ENCODE assay signal across 13 cellular contexts in genomic region chr16:56635441-56635967, GRCh38. TPM values are rescaled to one million over a fixed set of nuclear protein-coding genes. Genes with fewer than 3 reads are reported as not detected.
DNase-seq lines count a peak whose midpoint lies in the region; ATAC-seq and TF ChIP-seq lines count a peak whose summit lies in the region.
"Had no signal": no experiment of that assay in that cellular context is flagged by ENCODE, and none has a peak within 500 bp of the region (broad histone marks: within the 10 kb centered on the region; RNA-seq: fewer than 3 reads in every experiment).

No MANE protein-coding gene starts in this region.

- H3K9ac ChIP-seq in smooth muscle cell (ENCODE audit: low read depth): no peak overlapping the region

- 8% methylated on average over 33 of the region's 40 CpGs for WGBS in smooth muscle cell (ENCODE audit: low lambda C conversion rate)

- H3K4me3 Mint-ChIP-seq in activated CD8-positive, alpha-beta memory T cell treated with anti-CD3 and anti-CD28 coated beads, Interleukin-2, amount 10 ng/mL, durations not matched to agents 7 days and 5 days: peak overlapping the region; percentile 45
- H3K4me3 Mint-ChIP-seq in WTC11: peak overlapping the region; percentile 71
- peak overlapping the region in 1 of 2 donors; percentile 66 for H3K4me3 Mint-ChIP-seq in stimulated activated naive B cell treated with anti-CD40 and anti-IgM and Interleukin-4, amounts not matched to agents 10 μg/mL and 1 μg/mL and 100 μg/mL, for 72 hours

- no peaks in the 10 kb centered on the region for H3K36me3 ChIP-seq in smooth muscle cell (ENCODE audit: low read depth)
- no peaks in the 10 kb centered on the region for H3K36me3 ChIP-seq in uterus

- peaks cover 37% of the 10 kb centered on the region for H3K4me1 Mint-ChIP-seq in activated CD8-positive, alpha-beta memory T cell treated with anti-CD3 and anti-CD28 coated beads, Interleukin-2, amount 10 ng/mL, durations not matched to agents 7 days and 5 days
- H3K4me1 Mint-ChIP-seq in WTC11: peaks cover 32% of the 10 kb centered on the region
- H3K4me1 Mint-ChIP-seq in stimulated activated naive B cell treated with anti-CD40 and anti-IgM and Interleukin-4, amounts not matched to agents 10 μg/mL and 1 μg/mL and 100 μg/mL, for 72 hours: peaks cover 21 to 43% of the 10 kb centered on the region in 2 donors

- no peak for TF ChIP-seq POLR2A in uterus (IDR thresholded peaks at IDR 0.05)

- H3K27me3 ChIP-seq in smooth muscle cell (ENCODE audit: low read depth) (peaks cover 98% of the 10 kb centered on the region), uterus (peaks cover 0 to 12% of the 10 kb centered on the region in 2 donors)

- no peaks in the 10 kb centered on the region for H4K20me1 ChIP-seq in smooth muscle cell (ENCODE audit: low read depth)

- POLR2A ChIA-PET in WTC11 (lab: Charles Lee): interaction anchor here (1.1 to 5.1 kb wide), 2 partner anchors 10 to 34 kb away, joined by 4 to 24 read pairs; partner anchors contain the start of genes MT1E and MT1H

- H3K27ac Mint-ChIP-seq in activated CD8-positive, alpha-beta memory T cell treated with anti-CD3 and anti-CD28 coated beads, Interleukin-2, amount 10 ng/mL, durations not matched to agents 7 days and 5 days: peak overlapping the region; percentile 28
- no peak overlapping the region for H3K27ac Mint-ChIP-seq in WTC11
- H3K27ac Mint-ChIP-seq in stimulated activated naive B cell treated with anti-CD40 and anti-IgM and Interleukin-4, amounts not matched to agents 10 μg/mL and 1 μg/mL and 100 μg/mL, for 72 hours: no peak overlapping the region

- H3F3A ChIP-seq in smooth muscle cell (ENCODE audit: low read depth): no peaks in the 10 kb centered on the region

- H3K27ac ChIP-seq in smooth muscle cell (ENCODE audit: low read depth): no peak overlapping the region
- no peak overlapping the region for H3K27ac ChIP-seq in uterus
- H3K27ac ChIP-seq: epithelial cell of prostate had no signal

- H3K4me1 ChIP-seq in smooth muscle cell (ENCODE audit: low read depth) (peaks cover 12% of the 10 kb centered on the region), uterus (peaks cover 0 to 5% of the 10 kb centered on the region in 2 donors)

- CTCF ChIA-PET in activated CD8-positive, alpha-beta memory T cell treated with anti-CD3 and anti-CD28 coated beads, Interleukin-2, amount 10 ng/mL, durations not matched to agents 7 days and 5 days (lab: Charles Lee): no interaction called here
- CTCF ChIA-PET in WTC11 (lab: Charles Lee): interaction anchor here (1.9 kb wide), 1 partner anchor 32 kb away, joined by 4 read pairs; no protein-coding TSS in a partner anchor

- ATAC-seq in activated CD8-positive, alpha-beta memory T cell treated with anti-CD3 and anti-CD28 coated beads, Interleukin-2, amount 10 ng/mL, durations not matched to agents 7 days and 5 days: peak; percentile 20
- ATAC-seq in WTC11: peak; percentile 4
- no peak for ATAC-seq in stimulated activated naive B cell treated with anti-CD40 and anti-IgM and Interleukin-4, amounts not matched to agents 10 μg/mL and 1 μg/mL and 100 μg/mL, for 72 hours (replicated peaks)

- H3K9me3 ChIP-seq in smooth muscle cell (replicated peaks; ENCODE audit: low read depth): no peaks in the 10 kb centered on the region
- no peaks in the 10 kb centered on the region for H3K9me3 ChIP-seq in uterus

- no peak for TF ChIP-seq CTCF in WTC11 (IDR thresholded peaks at IDR 0.05)
- no peak for TF ChIP-seq CTCF in fibroblast of villous mesenchyme (IDR thresholded peaks at IDR 0.05; ENCODE audit: insufficient read depth, low read depth, low read length)
- no peak for TF ChIP-seq CTCF in smooth muscle cell (IDR thresholded peaks at IDR 0.05; ENCODE audit: borderline replicate concordance, insufficient read depth, poor library complexity, severe bottlenecking)
- no peak for TF ChIP-seq CTCF in uterus (IDR thresholded peaks at IDR 0.05)

- no peak overlapping the region for H2AFZ ChIP-seq in smooth muscle cell (ENCODE audit: low read depth)

- no peaks in the 10 kb centered on the region for H3K9me3 Mint-ChIP-seq in activated CD8-positive, alpha-beta memory T cell treated with anti-CD3 and anti-CD28 coated beads, Interleukin-2, amount 10 ng/mL, durations not matched to agents 7 days and 5 days (ENCODE audit: low read depth)
- no peaks in the 10 kb centered on the region for H3K9me3 Mint-ChIP-seq in WTC11
- H3K9me3 Mint-ChIP-seq in stimulated activated naive B cell treated with anti-CD40 and anti-IgM and Interleukin-4, amounts not matched to agents 10 μg/mL and 1 μg/mL and 100 μg/mL, for 72 hours: no peaks in the 10 kb centered on the region

- H3K36me3 Mint-ChIP-seq in activated CD8-positive, alpha-beta memory T cell treated with anti-CD3 and anti-CD28 coated beads, Interleukin-2, amount 10 ng/mL, durations not matched to agents 7 days and 5 days: no peaks in the 10 kb centered on the region
- peaks cover 6% of the 10 kb centered on the region; the same call in 1 of the 2 replicates for H3K36me3 Mint-ChIP-seq in WTC11
- H3K36me3 Mint-ChIP-seq in stimulated activated naive B cell treated with anti-CD40 and anti-IgM and Interleukin-4, amounts not matched to agents 10 μg/mL and 1 μg/mL and 100 μg/mL, for 72 hours: no peaks in the 10 kb centered on the region

- H3K4me2 ChIP-seq in smooth muscle cell: peak overlapping the region; percentile 57

- no peaks in the 10 kb centered on the region for H3K79me2 ChIP-seq in smooth muscle cell (ENCODE audit: low read depth)

- no peak for DNase-seq in activated CD8-positive, alpha-beta memory T cell treated with anti-CD3 and anti-CD28 coated beads, Interleukin-2, amount 10 ng/mL, durations not matched to agents 7 days and 5 days
- DNase-seq in activated CD8-positive, alpha-beta memory T cell treated with anti-CD3 and anti-CD28 coated beads for 24 hours: no peak
- DNase-seq in WTC11 (ENCODE audit: low spot score): no peak
- DNase-seq in fibroblast of villous mesenchyme (ENCODE audit: low read depth): no peak
- no peak for DNase-seq in smooth muscle cell (lab: John Stamatoyannopoulos, UW; ENCODE audit: unreplicated experiment)
- DNase-seq in stimulated activated naive B cell treated with anti-CD40 and anti-IgM and Interleukin-4, amounts not matched to agents 10 μg/mL and 1 μg/mL and 100 μg/mL, for 72 hours: no peak
- DNase-seq in nucleus accumbens (lab: John Stamatoyannopoulos, UW): no peak
- no peak for DNase-seq in uterus
- DNase-seq: DMS153, NCI-H345 had no signal

- intact Hi-C loops in uterus (cut with DNase I; ENCODE audit: low total_unique reads): no loop called here

- peaks cover 97% of the 10 kb centered on the region for H3K27me3 Mint-ChIP-seq in activated CD8-positive, alpha-beta memory T cell treated with anti-CD3 and anti-CD28 coated beads, Interleukin-2, amount 10 ng/mL, durations not matched to agents 7 days and 5 days
- H3K27me3 Mint-ChIP-seq in WTC11 (ENCODE audit: low read depth): peaks cover 100% of the 10 kb centered on the region
- peaks cover 74 to 92% of the 10 kb centered on the region in 2 donors for H3K27me3 Mint-ChIP-seq in stimulated activated naive B cell treated with anti-CD40 and anti-IgM and Interleukin-4, amounts not matched to agents 10 μg/mL and 1 μg/mL and 100 μg/mL, for 72 hours

- H3K4me3 ChIP-seq in fibroblast of villous mesenchyme (ENCODE audit: low read depth, low read length): peak overlapping the region; percentile 32
- no peak overlapping the region for H3K4me3 ChIP-seq in smooth muscle cell
- H3K4me3 ChIP-seq in uterus: no peak overlapping the region

TF ChIP-seq in WTC11, 78 proteins besides CTCF, POLR2A, EP300 and RAD21 (continues in another document):
- TF ChIP-seq ETV6 (CRISPR knock-in tag; IDR thresholded peaks at IDR 0.05): no peak

RNA-seq across cellular contexts. Expression of gene MT1A, which starts 3.0 kb away (rescaled TPM):
- under 1 TPM in 1 of 2 experiments, not detected in 1; 0.91 TPM for total RNA-seq in activated CD8-positive, alpha-beta memory T cell treated with anti-CD3 and anti-CD28 coated beads, Interleukin-2, amount 10 ng/mL, durations not matched to agents 7 days and 5 days
- total RNA-seq in WTC11 (2021) (0.94 to 2.8 TPM in 2 of 3 replicates, not detected in the other), fibroblast of villous mesenchyme (1.3 and 1.9 TPM in 2 replicates), smooth muscle cell (not detected in 2 replicates), uterus (10 to 100 TPM in 1 of 4 donors, not detected in 3; 13.8 TPM)
- not detected in 2 replicates for polyA plus RNA-seq in smooth muscle cell
- total RNA-seq: A673 had no signal

RNA-seq across cellular contexts. Expression of gene MT1M, which starts 3.0 kb away (rescaled TPM):
- total RNA-seq in activated CD8-positive, alpha-beta memory T cell treated with anti-CD3 and anti-CD28 coated beads, Interleukin-2, amount 10 ng/mL, durations not matched to agents 7 days and 5 days: not detected
- total RNA-seq in WTC11 (2021) (4.5 to 4.8 TPM (median 4.7 TPM) in 3 replicates), fibroblast of villous mesenchyme (1.3 TPM in 1 of 2 replicates, not detected in the other), smooth muscle cell (not detected in 2 replicates), uterus (10 to 100 TPM in 1 of 4 donors, 1 to 10 TPM in 1, not detected in 2; 6.2 to 16.6 TPM)
- polyA plus RNA-seq in smooth muscle cell: 0.19 TPM in 1 of 2 replicates, not detected in the other
- total RNA-seq: T-helper 2 cell treated with Interferon-gamma antibody and Interleukin-4, amounts not matched to agents 100 ng/mL and 5 ng/mL, for 36 hours had no signal

RNA-seq across cellular contexts. Expression of gene MT1E, which starts 9.9 kb away (rescaled TPM):
- total RNA-seq in activated CD8-positive, alpha-beta memory T cell treated with anti-CD3 and anti-CD28 coated beads, Interleukin-2, amount 10 ng/mL, durations not matched to agents 7 days and 5 days: 10 to 100 TPM; 41.2 to 54.1 TPM
- total RNA-seq in WTC11 (2021): 92.7 to 114 TPM (median 103 TPM) in 3 replicates
- total RNA-seq in fibroblast of villous mesenchyme: 21.6 and 108 TPM in 2 replicates
- total RNA-seq in smooth muscle cell: 0.67 and 2.0 TPM in 2 replicates
- 2.2 and 10.3 TPM in 2 replicates for polyA plus RNA-seq in smooth muscle cell
- total RNA-seq in uterus: 10 to 100 TPM in 2 of 4 donors, under 1 TPM in 1, not detected in 1; 0.48 to 51.9 (median 51.2) TPM

RNA-seq across cellular contexts. Expression of gene MT1B, which starts 16.2 kb away (rescaled TPM):
- total RNA-seq in activated CD8-positive, alpha-beta memory T cell treated with anti-CD3 and anti-CD28 coated beads, Interleukin-2, amount 10 ng/mL, durations not matched to agents 7 days and 5 days: not detected
- total RNA-seq in WTC11 (2021) (not detected in 3 replicates), fibroblast of villous mesenchyme (not detected in 2 replicates), smooth muscle cell (not detected in 2 replicates), uterus (not detected)
- polyA plus RNA-seq in smooth muscle cell: not detected in 2 replicates
- total RNA-seq: A673; T-helper 2 cell treated with Interferon-gamma antibody and Interleukin-4, amounts not matched to agents 100 ng/mL and 5 ng/mL, for 36 hours had no signal

RNA-seq across cellular contexts. Expression of gene MT1F, which starts 22.3 kb away (rescaled TPM):
- 10 to 100 TPM; 11.4 to 20.6 TPM for total RNA-seq in activated CD8-positive, alpha-beta memory T cell treated with anti-CD3 and anti-CD28 coated beads, Interleukin-2, amount 10 ng/mL, durations not matched to agents 7 days and 5 days
- total RNA-seq in WTC11 (2021) (50.6 to 60.2 TPM (median 58.2 TPM) in 3 replicates), fibroblast of villous mesenchyme (not detected in 2 replicates), smooth muscle cell (0.81 and 5.9 TPM in 2 replicates), uterus (1 to 10 TPM in 1 of 4 donors, not detected in 3; 2.1 TPM)
- 0.50 and 2.3 TPM in 2 replicates for polyA plus RNA-seq in smooth muscle cell

Comparison
In these comparisons a context has a peak if more than half of its experiments do, and no peak if none do; other contexts are left out.
1. ATAC-seq: peak in activated CD8-positive, alpha-beta memory T cell treated with anti-CD3 and anti-CD28 coated beads, Interleukin-2, amount 10 ng/mL, durations not matched to agents 7 days and 5 days (single experiment) and WTC11 (single experiment); none in stimulated activated naive B cell treated with anti-CD40 and anti-IgM and Interleukin-4, amounts not matched to agents 10 μg/mL and 1 μg/mL and 100 μg/mL, for 72 hours (0 of 2).